ENCODE assay signal across 8 cellular contexts in genomic region chr3:45841380-45841700, GRCh38. TPM values are rescaled to one million over a fixed set of nuclear protein-coding genes. Genes with fewer than 3 reads are reported as not detected.
A peak's percentile ranks its signal among the peaks of the same experiment; 100 is the strongest.
DNase-seq lines count a peak whose midpoint lies in the region; ATAC-seq and TF ChIP-seq lines count a peak whose summit lies in the region.

No MANE protein-coding gene starts in this region.

- BruUV-seq in MCF 10A (replicated peaks; lab: Mats Ljungman, UMichigan), result no TSS peak

- H3K27me3 Mint-ChIP-seq in MCF 10A (ENCODE audit: insufficient read depth, unreplicated experiment), result peaks cover 34% of the 10 kb centered on the region

- H3K9me3 Mint-ChIP-seq in MCF 10A (ENCODE audit: unreplicated experiment), result no peaks in the 10 kb centered on the region

- no peak for TF ChIP-seq POLR2A in suprapubic skin (IDR thresholded peaks at IDR 0.05)

- CTCF ChIA-PET in MCF 10A (lab: Yijun Ruan, JAX), result interaction anchor here (0.6 to 2.0 kb wide), 11 partner anchors 9 to 331 kb away, joined by 3 to 7 read pairs (median 5); no protein-coding TSS in a partner anchor

- peak overlapping the region; percentile 94 for H3K4me3 Mint-ChIP-seq in MCF 10A (ENCODE audit: unreplicated experiment)

- peaks cover 15% of the 10 kb centered on the region for H3K4me1 ChIP-seq in suprapubic skin

- H3K4me3 ChIP-seq in suprapubic skin, result peak overlapping the region; percentile 85

- no peaks in the 10 kb centered on the region for H3K27me3 ChIP-seq in suprapubic skin

- WGBS in suprapubic skin, result 0% methylated on average over 8 of the region's 12 CpGs

- intact Hi-C loops in MCF 10A (cut with micrococcal nuclease), result loop anchor here (5.0 kb wide), 2 partner anchors 86 to 236 kb away; no protein-coding TSS in a partner anchor

- peaks cover 25% of the 10 kb centered on the region for H3K4me1 Mint-ChIP-seq in MCF 10A (ENCODE audit: insufficient read depth, unreplicated experiment)

- TF ChIP-seq CTCF in MCF 10A (IDR thresholded peaks at IDR 0.05; ENCODE audit: unreplicated experiment) (no peak), suprapubic skin (IDR thresholded peaks at IDR 0.05) (no peak)

- ATAC-seq in GM19397 (IDR thresholded peaks at IDR 0.05; ENCODE audit: unreplicated experiment), result peak; percentile 22

- in situ Hi-C loops in ACHN (cut with HindIII; ENCODE audit: low pct_ligation_motif_present, low pct_unique_long_range_greater_than_20kb, low sequenced_read_pairs), result no loop called here

- peaks cover 9% of the 10 kb centered on the region for H3K36me3 Mint-ChIP-seq in MCF 10A (ENCODE audit: insufficient read depth, unreplicated experiment)

- H3K27ac ChIP-seq in suprapubic skin, result peak overlapping the region; percentile 56

- no peak for TF ChIP-seq EP300 in suprapubic skin (IDR thresholded peaks at IDR 0.05)

- POLR2A ChIA-PET in MCF 10A (lab: Yijun Ruan, JAX), result interaction anchor here (0.6 to 3.5 kb wide), 17 partner anchors 9 to 874 kb away, joined by 3 to 26 read pairs (median 4); partner anchors contain the start of gene SACM1L

- peaks cover 5% of the 10 kb centered on the region for H3K36me3 ChIP-seq in suprapubic skin

- peak overlapping the region; percentile 98 for H3K27ac Mint-ChIP-seq in MCF 10A (ENCODE audit: low read depth, unreplicated experiment)

- H3K9me3 ChIP-seq in suprapubic skin, result no peaks in the 10 kb centered on the region

- peak; percentile 35 for DNase-seq in ACHN
- peak; percentile 4 for DNase-seq in NCI-H69 (lab: John Stamatoyannopoulos, UW)
- peak; percentile 18 for DNase-seq in MCF 10A (ENCODE audit: unreplicated experiment)
- DNase-seq in left kidney (ENCODE audit: low read depth, low spot score), result peak; percentile 57
- DNase-seq in suprapubic skin (ENCODE audit: low spot score in 2 of 2), result no peak
- no peak for DNase-seq in GDM1 (lab: John Stamatoyannopoulos, UW)
- DNase-seq in DMS114 treated with DMSO at 0.1 percent for 48 hours (lab: John Stamatoyannopoulos, UW; ENCODE audit: unreplicated experiment), result no peak

RNA-seq across cellular contexts. Expression of gene LZTFL1, which starts 0.6 kb away (rescaled TPM):
- total RNA-seq in MCF 10A (2022) (30.5 and 39.5 TPM in 2 replicates), suprapubic skin (10 to 100 TPM; 17.0 to 24.6 (median 20.1) TPM)

RNA-seq across cellular contexts. Expression of gene CCR9, which starts 45.0 kb away (rescaled TPM):
- total RNA-seq in MCF 10A (2022), result not detected in 2 replicates
- total RNA-seq in suprapubic skin, result not detected

RNA-seq across cellular contexts. Expression of gene SLC6A20, which starts 45.0 kb away (rescaled TPM):
- total RNA-seq in MCF 10A (2022) (not detected in 2 replicates), suprapubic skin (under 1 TPM in 1 of 4 donors, not detected in 3; 0.42 TPM)

Comparison
In these comparisons a context has a peak if more than half of its experiments do, and no peak if none do; other contexts are left out.
1. DNase-seq: peak in ACHN (single experiment), NCI-H69 (single experiment), MCF 10A (single experiment) and left kidney (single experiment); none in suprapubic skin (0 of 2), GDM1 (single experiment) and DMS114 treated with DMSO at 0.1 percent for 48 hours (single experiment).